ENCODE assay signal across 13 cellular contexts in genomic region chr16:85781685-85782370, GRCh38. TPM values are rescaled to one million over a fixed set of nuclear protein-coding genes. Genes with fewer than 3 reads are reported as not detected.
DNase-seq lines count a peak whose midpoint lies in the region; TF ChIP-seq lines count a peak whose summit lies in the region.
"Had no signal": no experiment of that assay in that cellular context is flagged by ENCODE, and none has a peak within 500 bp of the region (broad histone marks: within the 10 kb centered on the region; RNA-seq: fewer than 3 reads in every experiment).

No MANE protein-coding gene starts in this region.

- POLR2A ChIA-PET in MCF 10A (lab: Yijun Ruan, JAX), result interaction anchor here (0.6 to 1.3 kb wide), 6 partner anchors 12 to 168 kb away, joined by 3 to 6 read pairs (median 4); partner anchors contain the start of gene C16orf74

- peaks cover 51% of the 10 kb centered on the region for H3K79me1 ChIP-seq in mesenchymal stem cell (replicated peaks; ENCODE audit: low read length, poor library complexity, severe bottlenecking)

- no peak overlapping the region for H2BK5ac ChIP-seq in mesenchymal stem cell (ENCODE audit: low read depth, low read length, poor library complexity, severe bottlenecking)

- no peak overlapping the region for H2AK5ac ChIP-seq in mesenchymal stem cell (ENCODE audit: low read length, severe bottlenecking)

- in situ Hi-C loops in mammary epithelial cell (cut with MboI; ENCODE audit: low sequenced_read_pairs in 2 of 2), result no loop called here

- no peak overlapping the region for H4K91ac ChIP-seq in mesenchymal stem cell (ENCODE audit: low read length)

- TF ChIP-seq CTCF in MCF 10A (IDR thresholded peaks at IDR 0.05; ENCODE audit: unreplicated experiment), result no peak
- no peak for TF ChIP-seq CTCF in mammary epithelial cell (conservative IDR thresholded peaks at IDR 0.05 in 1 of 2, IDR thresholded peaks at IDR 0.05 in 1 of 2; ENCODE audit: extremely low read depth in 1 of 2, insufficient read depth in 1 of 2, low read depth in 1 of 2, low read length in 2 of 2)
- TF ChIP-seq CTCF in dorsolateral prefrontal cortex (IDR thresholded peaks at IDR 0.05 in 54 of 56, conservative IDR thresholded peaks at IDR 0.05 in 2 of 56; ENCODE audit: low read depth in 1 of 56, partially characterized antibody in 56 of 56), result no peak

- H3K36me3 ChIP-seq in mammary epithelial cell (ENCODE audit: insufficient read depth, low read length), result peaks cover 27% of the 10 kb centered on the region
- peaks cover 62 to 69% of the 10 kb centered on the region in 2 experiments for H3K36me3 ChIP-seq in mesenchymal stem cell (ENCODE audit: control insufficient read depth in 1 of 2, insufficient read depth in 2 of 2, low read depth in 1 of 2, low read length in 2 of 2)

- H4K8ac ChIP-seq in mesenchymal stem cell (ENCODE audit: low read length), result no peak overlapping the region

- H2BK15ac ChIP-seq in mesenchymal stem cell (ENCODE audit: low read depth, poor library complexity, severe bottlenecking), result no peak overlapping the region

- H2AFZ ChIP-seq in mammary epithelial cell (ENCODE audit: low read depth, low read length) (no peak overlapping the region), mesenchymal stem cell (ENCODE audit: low read depth, low read length) (no peak overlapping the region)

- peaks cover 23% of the 10 kb centered on the region for H3K4me1 Mint-ChIP-seq in MCF 10A (ENCODE audit: insufficient read depth, unreplicated experiment)
- peaks cover 22 to 39% of the 10 kb centered on the region in 2 donors for H3K4me1 Mint-ChIP-seq in immature natural killer cell

- H3K9me3 Mint-ChIP-seq in MCF 10A (ENCODE audit: unreplicated experiment) (no peaks in the 10 kb centered on the region), immature natural killer cell (no peaks in the 10 kb centered on the region)
- H3K9me3 Mint-ChIP-seq: dendritic cell treated with granulocyte-macrophage colony-stimulating factor and Interleukin-4, amounts not matched to agents 40 ng/mL and 50 ng/mL, for 4 days had no signal

- DNase-seq in MCF 10A (ENCODE audit: unreplicated experiment), result peak; percentile 71
- DNase-seq in mammary epithelial cell, result no peak
- peak; percentile 55 to 89 (median 78) for DNase-seq in dorsolateral prefrontal cortex
- no peak for DNase-seq in mesenchymal stem cell
- DNase-seq in ureter (ENCODE audit: low spot score), result peak; percentile 60
- no peak for DNase-seq in immature natural killer cell
- DNase-seq in T-helper 9 cell, result no peak
- no peak for DNase-seq in activated CD4-positive, alpha-beta T cell treated with anti-CD3 and anti-CD28 coated beads, Interleukin-2, amount 50 U/mL, for 48 hours
- DNase-seq: AML-193; mesendoderm; NCI-H187 treated with DMSO at 0.1 percent for 48 hours; stimulated activated CD4-positive, alpha-beta T cell treated with anti-CD3 and anti-CD28 coated beads, Interleukin-2, amount 100 ng/mL, for 48 hours had no signal

- H3K36me3 Mint-ChIP-seq in MCF 10A (ENCODE audit: insufficient read depth, unreplicated experiment) (peaks cover 55% of the 10 kb centered on the region), immature natural killer cell (peaks cover 27 to 61% (median 41%) of the 10 kb centered on the region in 3 donors)

- H3K4me1 ChIP-seq in mammary epithelial cell (ENCODE audit: insufficient read depth, low read length), result peaks cover 19% of the 10 kb centered on the region
- H3K4me1 ChIP-seq in mesenchymal stem cell (ENCODE audit: control insufficient read depth, insufficient read depth, low read depth, low read length), result peaks cover 1% of the 10 kb centered on the region

- H3K18ac ChIP-seq in mesenchymal stem cell (ENCODE audit: low read depth in 1 of 2, low read length in 2 of 2), result no peak overlapping the region

- no peak overlapping the region for H3K4ac ChIP-seq in mesenchymal stem cell (ENCODE audit: low read depth in 1 of 2, low read length in 2 of 2)

- H3K27ac Mint-ChIP-seq in MCF 10A (ENCODE audit: low read depth, unreplicated experiment) (peak overlapping the region; percentile 1), immature natural killer cell (no peak overlapping the region)
- H3K27ac Mint-ChIP-seq: dendritic cell treated with granulocyte-macrophage colony-stimulating factor and Interleukin-4, amounts not matched to agents 40 ng/mL and 50 ng/mL, for 4 days had no signal

- dilution Hi-C loops in mammary epithelial cell (cut with HindIII; ENCODE audit: low sequenced_read_pairs), result no loop called here

- no peak overlapping the region for H2BK120ac ChIP-seq in mesenchymal stem cell (ENCODE audit: low read depth, low read length)

- H2BK12ac ChIP-seq in mesenchymal stem cell (ENCODE audit: low read length in 2 of 2), result no peak overlapping the region

- H3K27ac ChIP-seq in mammary epithelial cell (ENCODE audit: insufficient read depth, low read depth, low read length) (no peak overlapping the region), dorsolateral prefrontal cortex (peak overlapping the region in 25 of 59 donors; percentile 0 to 67 (median 41)), mesenchymal stem cell (ENCODE audit: low read length, poor library complexity, severe bottlenecking) (no peak overlapping the region)

- no peak overlapping the region for H3K23ac ChIP-seq in mesenchymal stem cell (ENCODE audit: low read length in 2 of 2)

- H4K20me1 ChIP-seq in mammary epithelial cell (ENCODE audit: insufficient read depth, low read length), result no peaks in the 10 kb centered on the region

- no peaks in the 10 kb centered on the region for H3K27me3 Mint-ChIP-seq in MCF 10A (ENCODE audit: insufficient read depth, unreplicated experiment)
- H3K27me3 Mint-ChIP-seq in immature natural killer cell (ENCODE audit: low read depth in 3 of 3), result peaks cover 0 to 3% (median 2%) of the 10 kb centered on the region in 3 donors
- H3K27me3 Mint-ChIP-seq: dendritic cell treated with granulocyte-macrophage colony-stimulating factor and Interleukin-4, amounts not matched to agents 40 ng/mL and 50 ng/mL, for 4 days had no signal

- intact Hi-C loops in MCF 10A (cut with micrococcal nuclease) (loop anchor here (2.0 kb wide), 1 partner anchor 31 kb away; the partner anchor contains the start of gene C16orf74), mammary epithelial cell (cut with micrococcal nuclease) (no loop called here), dorsolateral prefrontal cortex (cut with DNase I) (no loop called here)

- WGBS in mammary epithelial cell (ENCODE audit: low coverage, missing lambda C conversion rate), result 49% methylated on average over 8 of the region's 16 CpGs
- 94% methylated on average over 16 of the region's 16 CpGs for WGBS in mesenchymal stem cell

- H3K9ac ChIP-seq in mammary epithelial cell (ENCODE audit: insufficient read depth, low read length) (no peak overlapping the region), mesenchymal stem cell (ENCODE audit: low read length) (peak overlapping the region; percentile 16)

- no peak overlapping the region for H3K14ac ChIP-seq in mesenchymal stem cell (ENCODE audit: low read length in 2 of 2)

- H3K4me3 Mint-ChIP-seq in MCF 10A (ENCODE audit: unreplicated experiment), result no peak overlapping the region
- no peak overlapping the region for H3K4me3 Mint-ChIP-seq in immature natural killer cell
- H3K4me3 Mint-ChIP-seq: dendritic cell treated with granulocyte-macrophage colony-stimulating factor and Interleukin-4, amounts not matched to agents 40 ng/mL and 50 ng/mL, for 4 days had no signal

- H3K9me3 ChIP-seq in mammary epithelial cell (replicated peaks; ENCODE audit: insufficient read depth, low read length) (no peaks in the 10 kb centered on the region), mesenchymal stem cell (ENCODE audit: control insufficient read depth, low read length) (no peaks in the 10 kb centered on the region)

- CTCF ChIA-PET in MCF 10A (lab: Yijun Ruan, JAX), result interaction anchor here (0.6 to 0.7 kb wide), 2 partner anchors 15 to 35 kb away, joined by 3 read pairs; no protein-coding TSS in a partner anchor
- CTCF ChIA-PET in mammary epithelial cell (lab: Charles Lee; ENCODE audit: low non-redundant PET), result no interaction called here

- peaks cover 56% of the 10 kb centered on the region for H3K79me2 ChIP-seq in mammary epithelial cell (ENCODE audit: insufficient read depth, low read length)

- no peaks in the 10 kb centered on the region for H3K27me3 ChIP-seq in mammary epithelial cell (ENCODE audit: insufficient read depth, low read length)
- no peaks in the 10 kb centered on the region for H3K27me3 ChIP-seq in dorsolateral prefrontal cortex
- H3K27me3 ChIP-seq in mesenchymal stem cell (ENCODE audit: control insufficient read depth in 1 of 2, insufficient read depth in 1 of 2, low read length in 2 of 2), result no peaks in the 10 kb centered on the region

- no peak overlapping the region for H3K4me3 ChIP-seq in mammary epithelial cell (replicated peaks in 1 of 3; ENCODE audit: insufficient read depth in 1 of 3, low read depth in 2 of 3, low read length in 3 of 3)
- no peak overlapping the region for H3K4me3 ChIP-seq in dorsolateral prefrontal cortex
- H3K4me3 ChIP-seq in mesenchymal stem cell (ENCODE audit: insufficient read depth in 1 of 2, low read depth in 1 of 2, low read length in 2 of 2), result no peak overlapping the region

- BruUV-seq in MCF 10A (replicated peaks; lab: Mats Ljungman, UMichigan), result no TSS peak
- no TSS peak for BruUV-seq in mammary epithelial cell (replicated peaks; lab: Mats Ljungman, UMichigan)

- H3K4me2 ChIP-seq in mammary epithelial cell (ENCODE audit: insufficient read depth, low read depth, low read length) (no peak overlapping the region), mesenchymal stem cell (ENCODE audit: low read length, poor library complexity, severe bottlenecking) (no peak overlapping the region)

RNA-seq across cellular contexts. Expression of gene EMC8, which starts 17.5 kb away (rescaled TPM):
- 68.5 and 71.1 TPM in 2 replicates for total RNA-seq in MCF 10A (2022)
- 10 to 100 TPM; 28.3 to 48.3 TPM for total RNA-seq in mammary epithelial cell
- 45.4 TPM for polyA plus RNA-seq in mammary epithelial cell
- polyA minus RNA-seq in mammary epithelial cell, result 69.7 TPM
- 10 to 100 TPM; 14.6 to 36.5 (median 23.8) TPM for total RNA-seq in dorsolateral prefrontal cortex
- 26.5 TPM for polyA plus RNA-seq in mesenchymal stem cell (2013, experiment 1 of 2)
- 26.0 TPM for polyA plus RNA-seq in mesenchymal stem cell (2013, experiment 2 of 2)
- 34.3 TPM for total RNA-seq in ureter
- polyA plus RNA-seq in immature natural killer cell, result 10 to 100 TPM; 25.4 to 34.6 (median 26.1) TPM

RNA-seq across cellular contexts. Expression of gene COX4I1, which starts 17.7 kb away (rescaled TPM):
- 618 and 642 TPM in 2 replicates for total RNA-seq in MCF 10A (2022)
- total RNA-seq in mammary epithelial cell, result 100 to 1,000 TPM; 229 to 458 TPM
- 747 TPM for polyA plus RNA-seq in mammary epithelial cell
- 445 TPM for polyA minus RNA-seq in mammary epithelial cell
- 100 to 1,000 TPM; 458 to 914 (median 706) TPM for total RNA-seq in dorsolateral prefrontal cortex
- 933 TPM for polyA plus RNA-seq in mesenchymal stem cell (2013, experiment 1 of 2)
- polyA plus RNA-seq in mesenchymal stem cell (2013, experiment 2 of 2), result 903 TPM
- total RNA-seq in ureter, result 485 TPM
- 1,000 to 10,000 TPM in 2 of 3 donors, 100 to 1,000 TPM in 1; 784 to 1,292 (median 1,022) TPM for polyA plus RNA-seq in immature natural killer cell

RNA-seq across cellular contexts. Expression of gene C16orf74, which starts 30.9 kb away (rescaled TPM):
- total RNA-seq in MCF 10A (2022) (62.6 and 68.5 TPM in 2 replicates), mammary epithelial cell (100 to 1,000 TPM in 1 of 2 donors, 10 to 100 TPM in 1; 19.7 to 121 TPM), dorsolateral prefrontal cortex (1 to 10 TPM in 116 of 120 experiments, under 1 TPM in 3, not detected in 1; 0.72 to 5.6 (median 2.2) TPM), ureter (33.6 TPM)
- polyA plus RNA-seq in mammary epithelial cell (81.5 TPM), immature natural killer cell (1 to 10 TPM; 5.0 to 9.0 (median 7.4) TPM)
- polyA minus RNA-seq in mammary epithelial cell, result 37.0 TPM
- polyA plus RNA-seq in mesenchymal stem cell (2013, experiment 1 of 2), result 6.1 TPM
- polyA plus RNA-seq in mesenchymal stem cell (2013, experiment 2 of 2), result 6.5 TPM

Comparison
In these comparisons a context has a peak if more than half of its experiments do, and no peak if none do; other contexts are left out.
1. DNase-seq: peak in MCF 10A (single experiment), dorsolateral prefrontal cortex (10 of 10) and ureter (single experiment); none in mammary epithelial cell (single experiment), mesenchymal stem cell (single experiment), immature natural killer cell (0 of 3), T-helper 9 cell (single experiment) and activated CD4-positive, alpha-beta T cell treated with anti-CD3 and anti-CD28 coated beads, Interleukin-2, amount 50 U/mL, for 48 hours (0 of 2).